Comparison of ENCODE assay signal across 1 cellular context in genomic region chr19:33214621-33215020, GRCh38.
TF ChIP-seq lines count a peak whose summit lies in the region.

No MANE protein-coding gene starts in this region.

TF ChIP-seq in SK-N-SH, 30 proteins besides CTCF, POLR2A, EP300 and RAD21 (continued from another document):
- TF ChIP-seq REST (IDR thresholded peaks at IDR 0.05; ENCODE audit: low read depth, low read length) = no peak
- TF ChIP-seq, protein P1, sequence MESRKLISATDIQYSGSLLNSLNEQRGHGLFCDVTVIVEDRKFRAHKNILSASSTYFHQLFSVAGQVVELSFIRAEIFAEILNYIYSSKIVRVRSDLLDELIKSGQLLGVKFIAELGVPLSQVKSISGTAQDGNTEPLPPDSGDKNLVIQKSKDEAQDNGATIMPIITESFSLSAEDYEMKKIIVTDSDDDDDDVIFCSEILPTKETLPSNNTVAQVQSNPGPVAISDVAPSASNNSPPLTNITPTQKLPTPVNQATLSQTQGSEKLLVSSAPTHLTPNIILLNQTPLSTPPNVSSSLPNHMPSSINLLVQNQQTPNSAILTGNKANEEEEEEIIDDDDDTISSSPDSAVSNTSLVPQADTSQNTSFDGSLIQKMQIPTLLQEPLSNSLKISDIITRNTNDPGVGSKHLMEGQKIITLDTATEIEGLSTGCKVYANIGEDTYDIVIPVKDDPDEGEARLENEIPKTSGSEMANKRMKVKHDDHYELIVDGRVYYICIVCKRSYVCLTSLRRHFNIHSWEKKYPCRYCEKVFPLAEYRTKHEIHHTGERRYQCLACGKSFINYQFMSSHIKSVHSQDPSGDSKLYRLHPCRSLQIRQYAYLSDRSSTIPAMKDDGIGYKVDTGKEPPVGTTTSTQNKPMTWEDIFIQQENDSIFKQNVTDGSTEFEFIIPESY (IDR thresholded peaks at IDR 0.05; ENCODE audit: borderline replicate concordance, low read depth) = no peak
- TF ChIP-seq POLR2AphosphoS5 (IDR thresholded peaks at IDR 0.05; ENCODE audit: low read depth, low read length) = no peak
- no peak for TF ChIP-seq CHD2 (IDR thresholded peaks at IDR 0.05; ENCODE audit: low read length, partially characterized antibody)
- no peak for TF ChIP-seq SMC3 (IDR thresholded peaks at IDR 0.05; ENCODE audit: low read depth, low read length)
- TF ChIP-seq, protein P2, sequence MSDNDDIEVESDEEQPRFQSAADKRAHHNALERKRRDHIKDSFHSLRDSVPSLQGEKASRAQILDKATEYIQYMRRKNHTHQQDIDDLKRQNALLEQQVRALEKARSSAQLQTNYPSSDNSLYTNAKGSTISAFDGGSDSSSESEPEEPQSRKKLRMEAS (IDR thresholded peaks at IDR 0.05; ENCODE audit: low read depth) = no peak
